20 cellular contexts compared by ENCODE assay signal in genomic region chr3:66139415-66139814, GRCh38.
"Had no signal": no experiment of that assay in that cellular context is flagged by ENCODE, and none has a peak within 500 bp of the region (broad histone marks: within the 10 kb centered on the region; RNA-seq: fewer than 3 reads in every experiment).

No MANE protein-coding gene starts in this region.

- H3K4me3 ChIP-seq: colonic mucosa, left lung, lung, neural progenitor cell, ovary, right lobe of liver, spleen, tibial artery, upper lobe of left lung, uterus had no signal

- H3K9me3 ChIP-seq: colonic mucosa, left lung, ovary, right lobe of liver, spleen, tibial artery, upper lobe of left lung, uterus had no signal

- H3K27ac ChIP-seq: colonic mucosa, left lung, neural progenitor cell, ovary, right lobe of liver, spleen, tibial artery, upper lobe of left lung, uterus had no signal

- H3K4me2 ChIP-seq: neural progenitor cell had no signal

- H3K27me3 ChIP-seq: colonic mucosa, left lung, neural progenitor cell, ovary, right lobe of liver, spleen, tibial artery, upper lobe of left lung, uterus had no signal

- H3K27me3 Mint-ChIP-seq: stimulated activated memory B cell treated with anti-CD40 and anti-IgM and Interleukin-4, amounts not matched to agents 10 μg/mL and 1 μg/mL and 100 μg/mL, for 72 hours had no signal

- H3K9me3 Mint-ChIP-seq: natural killer cell treated with Interleukin-12 subunit alpha and Interleukin-12 subunit beta and Interleukin-15 and Interleukin-18, amount 100 ng/mL, for 72 hours; neural progenitor cell; stimulated activated memory B cell treated with anti-CD40 and anti-IgM and Interleukin-4, amounts not matched to agents 10 μg/mL and 1 μg/mL and 100 μg/mL, for 72 hours; stimulated activated naive CD8-positive, alpha-beta T cell treated with anti-CD3 and anti-CD28 coated beads, Interleukin-15, Interleukin-2, amounts not matched to agents 100 ng/mL and 50 ng/mL, for 24 hours had no signal

- ATAC-seq: natural killer cell treated with Interleukin-12 subunit alpha and Interleukin-12 subunit beta and Interleukin-15 and Interleukin-18, amount 100 ng/mL, for 72 hours; stimulated activated memory B cell treated with anti-CD40 and anti-IgM and Interleukin-4, amounts not matched to agents 10 μg/mL and 1 μg/mL and 100 μg/mL, for 72 hours had no signal

- H3K4me3 Mint-ChIP-seq: endodermal cell; natural killer cell treated with Interleukin-12 subunit alpha and Interleukin-12 subunit beta and Interleukin-15 and Interleukin-18, amount 100 ng/mL, for 72 hours; neural progenitor cell; stimulated activated memory B cell treated with anti-CD40 and anti-IgM and Interleukin-4, amounts not matched to agents 10 μg/mL and 1 μg/mL and 100 μg/mL, for 72 hours; stimulated activated naive CD8-positive, alpha-beta T cell treated with anti-CD3 and anti-CD28 coated beads, Interleukin-15, Interleukin-2, amounts not matched to agents 100 ng/mL and 50 ng/mL, for 24 hours had no signal

- H2AFZ ChIP-seq: neural progenitor cell had no signal

- H3K4me1 Mint-ChIP-seq: endodermal cell; neural progenitor cell; stimulated activated memory B cell treated with anti-CD40 and anti-IgM and Interleukin-4, amounts not matched to agents 10 μg/mL and 1 μg/mL and 100 μg/mL, for 72 hours had no signal

- H3K36me3 ChIP-seq: colonic mucosa, left lung, neural progenitor cell, ovary, right lobe of liver, spleen, tibial artery, upper lobe of left lung, uterus had no signal

- H3K36me3 Mint-ChIP-seq: natural killer cell treated with Interleukin-12 subunit alpha and Interleukin-12 subunit beta and Interleukin-15 and Interleukin-18, amount 100 ng/mL, for 72 hours; neural progenitor cell; stimulated activated memory B cell treated with anti-CD40 and anti-IgM and Interleukin-4, amounts not matched to agents 10 μg/mL and 1 μg/mL and 100 μg/mL, for 72 hours had no signal

- H3K9ac ChIP-seq: neural progenitor cell had no signal

- H3K4me1 ChIP-seq: colonic mucosa, left lung, right lobe of liver, spleen, uterus had no signal

- DNase-seq: colonic mucosa; dermis blood vessel endothelial cell; effector CD4-positive, alpha-beta T cell; endodermal cell; left lung; mesenchymal stem cell; ovary; right lobe of liver; spleen; stimulated activated CD4-positive, alpha-beta T cell treated with anti-CD3 and anti-CD28 coated beads, Interleukin-15, amount 100 ng/mL, for 24 hours; stimulated activated CD4-positive, alpha-beta T cell treated with anti-CD3 and anti-CD28 coated beads, Interleukin-1b, Interleukin-23, amount 100 ng/mL, for 48 hours; stimulated activated CD4-positive, alpha-beta T cell treated with anti-CD3 and anti-CD28 coated beads, Interleukin-4, amount 100 ng/mL, for 24 hours; tibial artery; upper lobe of left lung; uterus had no signal

- H3K27ac Mint-ChIP-seq: endodermal cell; natural killer cell treated with Interleukin-12 subunit alpha and Interleukin-12 subunit beta and Interleukin-15 and Interleukin-18, amount 100 ng/mL, for 72 hours; neural progenitor cell; stimulated activated memory B cell treated with anti-CD40 and anti-IgM and Interleukin-4, amounts not matched to agents 10 μg/mL and 1 μg/mL and 100 μg/mL, for 72 hours; stimulated activated naive CD8-positive, alpha-beta T cell treated with anti-CD3 and anti-CD28 coated beads, Interleukin-15, Interleukin-2, amounts not matched to agents 100 ng/mL and 50 ng/mL, for 24 hours had no signal
